2 cellular contexts compared by ENCODE assay signal in the genomic region with DNA sequence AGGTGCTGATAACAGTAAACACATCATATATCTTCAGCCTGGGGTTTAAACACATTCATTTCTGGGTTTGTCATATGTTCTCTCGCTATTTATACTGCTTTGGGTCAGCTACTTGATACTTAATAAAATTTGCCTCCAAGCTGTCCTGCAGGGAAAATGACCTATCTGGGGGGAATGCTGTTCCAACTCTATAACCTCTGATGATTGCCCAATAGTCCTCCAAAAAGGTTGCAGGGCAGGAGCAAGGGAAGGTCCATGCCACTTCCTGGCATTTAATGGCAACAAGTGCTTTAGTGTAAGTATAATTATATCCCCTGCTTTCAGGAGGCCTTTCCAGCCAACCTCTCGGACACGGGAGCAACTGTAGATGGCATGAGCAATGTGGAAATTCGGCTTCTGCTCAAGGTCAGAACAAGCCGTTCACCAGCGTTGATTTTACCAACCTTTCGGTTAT.
TF ChIP-seq lines count a peak whose summit lies in the region.

No MANE protein-coding gene starts in this region.

TF ChIP-seq in GM23338, 12 proteins besides CTCF, POLR2A, EP300 and RAD21:
- TF ChIP-seq EZH2 (IDR thresholded peaks at IDR 0.05; ENCODE audit: low read depth, unreplicated experiment), result no peak
- TF ChIP-seq NANOG (IDR thresholded peaks at IDR 0.05; ENCODE audit: borderline replicate concordance), result no peak
- no peak for TF ChIP-seq POLR2AphosphoS5 (IDR thresholded peaks at IDR 0.05; ENCODE audit: low read depth)
- no peak for TF ChIP-seq JUNB (IDR thresholded peaks at IDR 0.05; ENCODE audit: unreplicated experiment)
- TF ChIP-seq, protein P1, sequence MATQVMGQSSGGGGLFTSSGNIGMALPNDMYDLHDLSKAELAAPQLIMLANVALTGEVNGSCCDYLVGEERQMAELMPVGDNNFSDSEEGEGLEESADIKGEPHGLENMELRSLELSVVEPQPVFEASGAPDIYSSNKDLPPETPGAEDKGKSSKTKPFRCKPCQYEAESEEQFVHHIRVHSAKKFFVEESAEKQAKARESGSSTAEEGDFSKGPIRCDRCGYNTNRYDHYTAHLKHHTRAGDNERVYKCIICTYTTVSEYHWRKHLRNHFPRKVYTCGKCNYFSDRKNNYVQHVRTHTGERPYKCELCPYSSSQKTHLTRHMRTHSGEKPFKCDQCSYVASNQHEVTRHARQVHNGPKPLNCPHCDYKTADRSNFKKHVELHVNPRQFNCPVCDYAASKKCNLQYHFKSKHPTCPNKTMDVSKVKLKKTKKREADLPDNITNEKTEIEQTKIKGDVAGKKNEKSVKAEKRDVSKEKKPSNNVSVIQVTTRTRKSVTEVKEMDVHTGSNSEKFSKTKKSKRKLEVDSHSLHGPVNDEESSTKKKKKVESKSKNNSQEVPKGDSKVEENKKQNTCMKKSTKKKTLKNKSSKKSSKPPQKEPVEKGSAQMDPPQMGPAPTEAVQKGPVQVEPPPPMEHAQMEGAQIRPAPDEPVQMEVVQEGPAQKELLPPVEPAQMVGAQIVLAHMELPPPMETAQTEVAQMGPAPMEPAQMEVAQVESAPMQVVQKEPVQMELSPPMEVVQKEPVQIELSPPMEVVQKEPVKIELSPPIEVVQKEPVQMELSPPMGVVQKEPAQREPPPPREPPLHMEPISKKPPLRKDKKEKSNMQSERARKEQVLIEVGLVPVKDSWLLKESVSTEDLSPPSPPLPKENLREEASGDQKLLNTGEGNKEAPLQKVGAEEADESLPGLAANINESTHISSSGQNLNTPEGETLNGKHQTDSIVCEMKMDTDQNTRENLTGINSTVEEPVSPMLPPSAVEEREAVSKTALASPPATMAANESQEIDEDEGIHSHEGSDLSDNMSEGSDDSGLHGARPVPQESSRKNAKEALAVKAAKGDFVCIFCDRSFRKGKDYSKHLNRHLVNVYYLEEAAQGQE (IDR thresholded peaks at IDR 0.05; ENCODE audit: unreplicated experiment), result no peak
TF ChIP-seq in GM23338: peak in this region for 0.

TF ChIP-seq in HepG2, 621 proteins besides CTCF, POLR2A, EP300 and RAD21 (continues in another document):
- no peak for TF ChIP-seq KAT8 (CRISPR knock-in tag; IDR thresholded peaks at IDR 0.05)
- peak; percentile 22; the same call in 1 of the 2 replicates for TF ChIP-seq ZC3H13 (CRISPR knock-in tag; IDR thresholded peaks at IDR 0.05)
- TF ChIP-seq MAZ (IDR thresholded peaks at IDR 0.05; ENCODE audit: borderline replicate concordance, low read depth, low read length), result no peak
- TF ChIP-seq MAZ (CRISPR knock-in tag; IDR thresholded peaks at IDR 0.05; ENCODE audit: low read depth), result no peak
- no peak for TF ChIP-seq KAT7 (CRISPR knock-in tag; IDR thresholded peaks at IDR 0.05; ENCODE audit: borderline replicate concordance)
- TF ChIP-seq, protein P2, sequence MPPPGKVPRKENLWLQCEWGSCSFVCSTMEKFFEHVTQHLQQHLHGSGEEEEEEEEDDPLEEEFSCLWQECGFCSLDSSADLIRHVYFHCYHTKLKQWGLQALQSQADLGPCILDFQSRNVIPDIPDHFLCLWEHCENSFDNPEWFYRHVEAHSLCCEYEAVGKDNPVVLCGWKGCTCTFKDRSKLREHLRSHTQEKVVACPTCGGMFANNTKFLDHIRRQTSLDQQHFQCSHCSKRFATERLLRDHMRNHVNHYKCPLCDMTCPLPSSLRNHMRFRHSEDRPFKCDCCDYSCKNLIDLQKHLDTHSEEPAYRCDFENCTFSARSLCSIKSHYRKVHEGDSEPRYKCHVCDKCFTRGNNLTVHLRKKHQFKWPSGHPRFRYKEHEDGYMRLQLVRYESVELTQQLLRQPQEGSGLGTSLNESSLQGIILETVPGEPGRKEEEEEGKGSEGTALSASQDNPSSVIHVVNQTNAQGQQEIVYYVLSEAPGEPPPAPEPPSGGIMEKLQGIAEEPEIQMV (CRISPR knock-in tag; IDR thresholded peaks at IDR 0.05; ENCODE audit: low read depth), result 0 out of 2 replicates have a peak, but pooled peaks have one; percentile 18
- peak; percentile 24; the same call in 1 of the 2 replicates for TF ChIP-seq ZNF570 (CRISPR knock-in tag; IDR thresholded peaks at IDR 0.05; ENCODE audit: borderline replicate concordance)
- TF ChIP-seq YY1 (IDR thresholded peaks at IDR 0.05; ENCODE audit: insufficient read depth, insufficient replicate concordance, low read depth, low read length), result no peak
- TF ChIP-seq, protein P3, sequence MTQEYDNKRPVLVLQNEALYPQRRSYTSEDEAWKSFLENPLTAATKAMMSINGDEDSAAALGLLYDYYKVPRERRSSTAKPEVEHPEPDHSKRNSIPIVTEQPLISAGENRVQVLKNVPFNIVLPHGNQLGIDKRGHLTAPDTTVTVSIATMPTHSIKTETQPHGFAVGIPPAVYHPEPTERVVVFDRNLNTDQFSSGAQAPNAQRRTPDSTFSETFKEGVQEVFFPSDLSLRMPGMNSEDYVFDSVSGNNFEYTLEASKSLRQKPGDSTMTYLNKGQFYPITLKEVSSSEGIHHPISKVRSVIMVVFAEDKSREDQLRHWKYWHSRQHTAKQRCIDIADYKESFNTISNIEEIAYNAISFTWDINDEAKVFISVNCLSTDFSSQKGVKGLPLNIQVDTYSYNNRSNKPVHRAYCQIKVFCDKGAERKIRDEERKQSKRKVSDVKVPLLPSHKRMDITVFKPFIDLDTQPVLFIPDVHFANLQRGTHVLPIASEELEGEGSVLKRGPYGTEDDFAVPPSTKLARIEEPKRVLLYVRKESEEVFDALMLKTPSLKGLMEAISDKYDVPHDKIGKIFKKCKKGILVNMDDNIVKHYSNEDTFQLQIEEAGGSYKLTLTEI (CRISPR knock-in tag; conservative IDR thresholded peaks at IDR 0.05), result no peak
- TF ChIP-seq ZFP82 (CRISPR knock-in tag; IDR thresholded peaks at IDR 0.05; ENCODE audit: borderline replicate concordance), result no peak
- no peak for TF ChIP-seq ARNTL (CRISPR knock-in tag; IDR thresholded peaks at IDR 0.05)
- no peak for TF ChIP-seq ATF7 (IDR thresholded peaks at IDR 0.05)
- TF ChIP-seq ATF7 (CRISPR knock-in tag; IDR thresholded peaks at IDR 0.05), result 0 out of 2 replicates have a peak, but pooled peaks have one; percentile 10
- no peak for TF ChIP-seq RXRA (CRISPR knock-in tag; IDR thresholded peaks at IDR 0.05)
- TF ChIP-seq FIP1L1 (IDR thresholded peaks at IDR 0.05; ENCODE audit: borderline replicate concordance, insufficient read depth, low read depth, low read length), result no peak
- TF ChIP-seq CEBPB (IDR thresholded peaks at IDR 0.05; ENCODE audit: borderline replicate concordance, low read depth, low read length), result peak; percentile 77; the same call in 1 of the 2 replicates
- TF ChIP-seq ATRX (CRISPR knock-in tag; IDR thresholded peaks at IDR 0.05; ENCODE audit: borderline replicate concordance), result no peak
- no peak; the same call in 1 of the 2 replicates for TF ChIP-seq ELF4 (CRISPR knock-in tag; IDR thresholded peaks at IDR 0.05; ENCODE audit: borderline replicate concordance)
- TF ChIP-seq PAWR (CRISPR knock-in tag; IDR thresholded peaks at IDR 0.05; ENCODE audit: borderline replicate concordance), result no peak
- TF ChIP-seq SYNCRIP (IDR thresholded peaks at IDR 0.05; ENCODE audit: insufficient read depth, low read depth, low read length), result no peak
- no peak for TF ChIP-seq ZBTB3 (CRISPR knock-in tag; IDR thresholded peaks at IDR 0.05; ENCODE audit: borderline replicate concordance, low read depth)
- no peak for TF ChIP-seq ZNF232 (CRISPR knock-in tag; IDR thresholded peaks at IDR 0.05; ENCODE audit: borderline replicate concordance)
- no peak for TF ChIP-seq ZNF841 (CRISPR knock-in tag; IDR thresholded peaks at IDR 0.05; ENCODE audit: borderline replicate concordance)
- TF ChIP-seq MBD4 (IDR thresholded peaks at IDR 0.05; ENCODE audit: borderline replicate concordance, low read length), result 0 out of 2 replicates have a peak, but pooled peaks have one; percentile 7
- TF ChIP-seq ZBED4 (CRISPR knock-in tag; IDR thresholded peaks at IDR 0.05; ENCODE audit: borderline replicate concordance), result 0 out of 2 replicates have a peak, but pooled peaks have one; percentile 6
- TF ChIP-seq TSC22D2 (CRISPR knock-in tag; IDR thresholded peaks at IDR 0.05; ENCODE audit: borderline replicate concordance), result 0 out of 2 replicates have a peak, but pooled peaks have one; percentile 9
- TF ChIP-seq MXI1 (IDR thresholded peaks at IDR 0.05; ENCODE audit: borderline replicate concordance, low read depth, low read length), result no peak
- TF ChIP-seq PRDM4 (CRISPR knock-in tag; IDR thresholded peaks at IDR 0.05; ENCODE audit: borderline replicate concordance), result 0 out of 2 replicates have a peak, but pooled peaks have one; percentile 9
- no peak for TF ChIP-seq FOXO1 (CRISPR knock-in tag; IDR thresholded peaks at IDR 0.05)
- 0 out of 2 replicates have a peak, but pooled peaks have one; percentile 16 for TF ChIP-seq ZNF761 (CRISPR knock-in tag; conservative IDR thresholded peaks at IDR 0.05)
- no peak for TF ChIP-seq DNMT1 (CRISPR knock-in tag; IDR thresholded peaks at IDR 0.05)
- TF ChIP-seq ZNF234 (CRISPR knock-in tag; conservative IDR thresholded peaks at IDR 0.05), result no peak
- 0 out of 2 replicates have a peak, but pooled peaks have one; percentile 30 for TF ChIP-seq ZNF704 (CRISPR knock-in tag; IDR thresholded peaks at IDR 0.05; ENCODE audit: borderline replicate concordance)
- TF ChIP-seq, protein P4, sequence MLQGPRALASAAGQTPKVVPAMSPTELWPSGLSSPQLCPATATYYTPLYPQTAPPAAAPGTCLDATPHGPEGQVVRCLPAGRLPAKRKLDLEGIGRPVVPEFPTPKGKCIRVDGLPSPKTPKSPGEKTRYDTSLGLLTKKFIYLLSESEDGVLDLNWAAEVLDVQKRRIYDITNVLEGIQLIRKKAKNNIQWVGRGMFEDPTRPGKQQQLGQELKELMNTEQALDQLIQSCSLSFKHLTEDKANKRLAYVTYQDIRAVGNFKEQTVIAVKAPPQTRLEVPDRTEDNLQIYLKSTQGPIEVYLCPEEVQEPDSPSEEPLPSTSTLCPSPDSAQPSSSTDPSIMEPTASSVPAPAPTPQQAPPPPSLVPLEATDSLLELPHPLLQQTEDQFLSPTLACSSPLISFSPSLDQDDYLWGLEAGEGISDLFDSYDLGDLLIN (CRISPR knock-in tag; IDR thresholded peaks at IDR 0.05; ENCODE audit: borderline replicate concordance), result no peak
- TF ChIP-seq RXRB (CRISPR knock-in tag; IDR thresholded peaks at IDR 0.05; ENCODE audit: borderline replicate concordance), result no peak
- peak; percentile 56; the same call in 1 of the 2 replicates for TF ChIP-seq ZNF383 (CRISPR knock-in tag; IDR thresholded peaks at IDR 0.05; ENCODE audit: borderline replicate concordance)
- TF ChIP-seq, protein P5, sequence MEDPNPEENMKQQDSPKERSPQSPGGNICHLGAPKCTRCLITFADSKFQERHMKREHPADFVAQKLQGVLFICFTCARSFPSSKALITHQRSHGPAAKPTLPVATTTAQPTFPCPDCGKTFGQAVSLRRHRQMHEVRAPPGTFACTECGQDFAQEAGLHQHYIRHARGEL (CRISPR knock-in tag; IDR thresholded peaks at IDR 0.05), result no peak
- no peak for TF ChIP-seq GATAD1 (CRISPR knock-in tag; IDR thresholded peaks at IDR 0.05)
- no peak for TF ChIP-seq MAFG (CRISPR knock-in tag; IDR thresholded peaks at IDR 0.05)
- TF ChIP-seq TMF1 (CRISPR knock-in tag; IDR thresholded peaks at IDR 0.05; ENCODE audit: low read depth), result no peak
